In genomic region chr5:136526021-136526420, GRCh38 we compare ENCODE assay signal across 32 cellular contexts.
"Had no signal": no experiment of that assay in that cellular context is flagged by ENCODE, and none has a peak within 500 bp of the region (broad histone marks: within the 10 kb centered on the region; RNA-seq: fewer than 3 reads in every experiment).

No MANE protein-coding gene starts in this region.

- H3K27ac ChIP-seq: adrenal gland, brain microvascular endothelial cell, cardiac muscle cell, KMS-11, PC-9, SJCRH30, SK-N-MC had no signal

- H3K27me3 ChIP-seq: adrenal gland, brain microvascular endothelial cell, cardiac muscle cell, SJCRH30 had no signal

- H3K9ac ChIP-seq: KMS-11 had no signal

- H3K27me3 Mint-ChIP-seq: activated CD4-positive, alpha-beta T cell treated with anti-CD3 and anti-CD28 coated beads, Interleukin-2, amount 10 ng/mL, durations not matched to agents 24 days and 14 days; central memory CD8-positive, alpha-beta T cell had no signal

- H3K36me3 Mint-ChIP-seq: activated naive CD4-positive, alpha-beta T cell treated with anti-CD3 and anti-CD28 coated beads, Interleukin-2, amount 50 U/mL, for 72 hours had no signal

- H3K4me1 Mint-ChIP-seq: activated CD4-positive, alpha-beta T cell treated with anti-CD3 and anti-CD28 coated beads, Interleukin-2, amount 10 ng/mL, durations not matched to agents 24 days and 14 days; central memory CD8-positive, alpha-beta T cell had no signal

- ATAC-seq: activated naive CD4-positive, alpha-beta T cell treated with anti-CD3 and anti-CD28 coated beads, Interleukin-2, amount 50 U/mL, for 72 hours; activated T-cell treated with anti-CD3 and anti-CD28 coated beads, Interleukin-2, amount 50 U/mL, for 4 hours had no signal

- H3K4me3 Mint-ChIP-seq: activated CD4-positive, alpha-beta T cell treated with anti-CD3 and anti-CD28 coated beads, Interleukin-2, amount 10 ng/mL, durations not matched to agents 24 days and 14 days; activated naive CD4-positive, alpha-beta T cell treated with anti-CD3 and anti-CD28 coated beads for 36 hours; activated T-cell treated with anti-CD3 and anti-CD28 coated beads, Interleukin-2, amount 50 U/mL, for 4 hours; activated T-helper 1 cell treated with anti-CD3 and anti-CD28 coated beads, Interleukin-12 subunit alpha, Interleukin-12 subunit beta, Interleukin-2, Interleukin-4 antibody, amounts not matched to agents 30 ng/mL and 10 ng/mL and 1 ng/mL, durations not matched to agents 14 hours and 24 hours and 36 hours; central memory CD8-positive, alpha-beta T cell; T-helper 1 cell treated with Interleukin-12 subunit alpha and Interleukin-12 subunit beta and Interleukin-4 antibody, amounts not matched to agents 30 μg/mL and 1 μg/mL, for 36 hours; T-helper 2 cell treated with Interferon-gamma antibody and Interleukin-4, amounts not matched to agents 5 μg/mL and 100 μg/mL, for 36 hours had no signal

- H3K4me2 ChIP-seq: KMS-11, PC-9 had no signal

- H2AFZ ChIP-seq: PC-9 had no signal

- FAIRE-seq: TTC549 had no signal

- H3K9me3 ChIP-seq: adrenal gland, SJCRH30 had no signal

- DNase-seq: activated CD4-positive, alpha-beta T cell treated with anti-CD3 and anti-CD28 coated beads, Interleukin-2, amount 10 ng/mL, durations not matched to agents 24 days and 14 days; activated CD4-positive, alpha-beta T cell treated with anti-CD3 and anti-CD28 coated beads, Interleukin-2, amount 50 U/mL, for 48 hours; activated CD8-positive, alpha-beta memory T cell treated with anti-CD3 and anti-CD28 coated beads, Interleukin-2, amount 50 U/mL, for 4 hours; activated gamma-delta T cell treated with Interleukin-2 at 50 U/mL for 16 hours; activated naive CD4-positive, alpha-beta T cell treated with anti-CD3 and anti-CD28 coated beads for 36 hours; activated T-cell treated with anti-CD3 and anti-CD28 coated beads for 4 hours; activated T-cell treated with anti-CD3 and anti-CD28 coated beads, Interleukin-2, amount 50 U/mL, for 4 hours; adrenal gland; brain microvascular endothelial cell; MM.1S; MV-4-11; NCI-H1092; NCI-H1436 treated with DMSO at 0.1 percent for 48 hours; NCI-H1694 treated with DMSO at 0.1 percent for 48 hours; NCI-H2029; NCI-H345; NCI-H510A; NCI-H526; NCI-H748 treated with DMSO at 0.1 percent for 48 hours; NK-92 treated with Interleukin-12 subunit alpha and Interleukin-12 subunit beta, amount 100 ng/mL, for 24 hours; PC-9; SHP77 had no signal

- H3K9me3 Mint-ChIP-seq: activated CD4-positive, alpha-beta T cell treated with anti-CD3 and anti-CD28 coated beads, Interleukin-2, amount 10 ng/mL, durations not matched to agents 24 days and 14 days; activated naive CD4-positive, alpha-beta T cell treated with anti-CD3 and anti-CD28 coated beads for 36 hours; activated T-helper 1 cell treated with anti-CD3 and anti-CD28 coated beads, Interleukin-12 subunit alpha, Interleukin-12 subunit beta, Interleukin-2, Interleukin-4 antibody, amounts not matched to agents 30 ng/mL and 10 ng/mL and 1 ng/mL, durations not matched to agents 14 hours and 24 hours and 36 hours; central memory CD8-positive, alpha-beta T cell; T-helper 1 cell treated with Interleukin-12 subunit alpha and Interleukin-12 subunit beta and Interleukin-4 antibody, amounts not matched to agents 30 μg/mL and 1 μg/mL, for 36 hours; T-helper 2 cell treated with Interferon-gamma antibody and Interleukin-4, amounts not matched to agents 5 μg/mL and 100 μg/mL, for 36 hours had no signal

- H3K27ac Mint-ChIP-seq: activated CD4-positive, alpha-beta T cell treated with anti-CD3 and anti-CD28 coated beads, Interleukin-2, amount 10 ng/mL, durations not matched to agents 24 days and 14 days; activated naive CD4-positive, alpha-beta T cell treated with anti-CD3 and anti-CD28 coated beads for 36 hours; activated naive CD4-positive, alpha-beta T cell treated with anti-CD3 and anti-CD28 coated beads, Interleukin-2, amount 50 U/mL, for 72 hours; activated T-helper 1 cell treated with anti-CD3 and anti-CD28 coated beads, Interleukin-12 subunit alpha, Interleukin-12 subunit beta, Interleukin-2, Interleukin-4 antibody, amounts not matched to agents 30 ng/mL and 10 ng/mL and 1 ng/mL, durations not matched to agents 14 hours and 24 hours and 36 hours; T-helper 1 cell treated with Interleukin-12 subunit alpha and Interleukin-12 subunit beta and Interleukin-4 antibody, amounts not matched to agents 30 μg/mL and 1 μg/mL, for 36 hours; T-helper 2 cell treated with Interferon-gamma antibody and Interleukin-4, amounts not matched to agents 5 μg/mL and 100 μg/mL, for 36 hours had no signal

- H3K4me1 ChIP-seq: adrenal gland, SJCRH30 had no signal

- H3K4me3 ChIP-seq: adrenal gland, cardiac muscle cell, PC-9, SJCRH30, SK-N-MC had no signal

- H3K36me3 ChIP-seq: adrenal gland, brain microvascular endothelial cell, cardiac muscle cell, SJCRH30 had no signal
